In the genomic region with DNA sequence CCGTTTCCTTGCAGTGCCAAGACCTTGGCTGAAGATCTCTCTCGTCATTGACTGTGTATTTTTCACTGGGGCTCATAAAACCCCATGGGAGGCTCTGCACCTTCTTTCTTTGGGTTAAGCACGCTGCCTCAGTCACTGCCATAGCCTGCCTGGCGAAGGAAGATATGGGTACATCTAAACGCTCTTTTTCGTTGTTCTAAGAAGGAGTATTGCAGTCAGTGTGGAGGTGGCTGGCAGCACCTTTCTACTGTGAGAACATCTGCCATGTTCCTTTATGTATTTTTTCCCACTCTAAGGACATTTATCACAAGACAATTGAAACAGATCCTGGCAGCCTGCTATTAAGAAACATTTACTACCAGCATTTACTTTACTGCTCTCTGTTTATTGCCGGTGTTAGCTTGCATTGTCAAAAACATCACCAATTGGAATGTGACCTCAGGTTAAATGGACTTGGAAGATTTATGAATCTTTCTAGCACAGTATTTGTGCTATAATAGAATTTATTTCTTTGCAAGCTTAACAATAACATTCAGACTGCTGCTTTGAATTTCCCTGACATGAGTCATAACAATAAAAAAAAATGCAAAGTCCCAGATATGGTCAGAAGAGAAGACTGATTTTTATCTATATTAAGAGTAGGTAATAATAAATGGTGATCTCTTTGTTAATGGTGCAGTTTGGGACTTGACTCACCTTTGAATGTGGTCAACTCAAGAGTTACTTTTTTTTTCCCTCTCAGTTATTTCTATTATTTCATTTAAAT, we compare ENCODE assay signal across 8 cellular contexts.
DNase-seq lines count a peak whose midpoint lies in the region; ATAC-seq and TF ChIP-seq lines count a peak whose summit lies in the region.

No MANE protein-coding gene starts in this region.

- in situ Hi-C loops in HAP-1 (cut with MboI; ENCODE audit: low sequenced_read_pairs): no loop called here

- no peak overlapping the region for H3K27ac ChIP-seq in A673 (ENCODE audit: low read depth, low read length, poor library complexity, severe bottlenecking)
- no peak overlapping the region for H3K27ac ChIP-seq in foreskin keratinocyte
- H3K27ac ChIP-seq in WERI-Rb-1: no peak overlapping the region
- no peak overlapping the region for H3K27ac ChIP-seq in lower lobe of right lung

- no TSS peak for BruUV-seq in A673 (replicated peaks; lab: Mats Ljungman, UMichigan)

- POLR2A ChIA-PET in A673 (lab: Charles Lee; ENCODE audit: low non-redundant PET): no interaction called here

- no peaks in the 10 kb centered on the region for H3K4me1 ChIP-seq in A673 (ENCODE audit: insufficient read depth, low read length, poor library complexity, severe bottlenecking)
- H3K4me1 ChIP-seq in HAP-1: peaks cover 17% of the 10 kb centered on the region
- peaks cover 8% of the 10 kb centered on the region for H3K4me1 ChIP-seq in foreskin keratinocyte
- H3K4me1 ChIP-seq in lower lobe of right lung: no peaks in the 10 kb centered on the region

- no peak for TF ChIP-seq CTCF in A673 (conservative IDR thresholded peaks at IDR 0.05; ENCODE audit: low read depth, low read length)
- TF ChIP-seq CTCF in foreskin keratinocyte (conservative IDR thresholded peaks at IDR 0.05): no peak
- no peak for TF ChIP-seq CTCF in WERI-Rb-1 (IDR thresholded peaks at IDR 0.05; ENCODE audit: low read depth, low read length)
- no peak for TF ChIP-seq CTCF in lower lobe of right lung (IDR thresholded peaks at IDR 0.05)

- intact Hi-C loops in A673 (cut with micrococcal nuclease; ENCODE audit: unreplicated experiment): no loop called here
- intact Hi-C loops in lower lobe of right lung (cut with DNase I): no loop called here

- CTCF ChIA-PET in A673 (lab: Charles Lee): no interaction called here

- H3K36me3 ChIP-seq in A673 (ENCODE audit: insufficient read depth, low read length, poor library complexity, severe bottlenecking) (no peaks in the 10 kb centered on the region), HAP-1 (replicated peaks) (no peaks in the 10 kb centered on the region), WERI-Rb-1 (peaks cover 7% of the 10 kb centered on the region), lower lobe of right lung (no peaks in the 10 kb centered on the region)

- H3K27me3 ChIP-seq in A673 (replicated peaks; ENCODE audit: insufficient read depth, low read depth, low read length, poor library complexity) (no peaks in the 10 kb centered on the region), HAP-1 (ENCODE audit: low read depth) (no peaks in the 10 kb centered on the region), foreskin keratinocyte (no peaks in the 10 kb centered on the region), WERI-Rb-1 (ENCODE audit: insufficient read depth, low read depth, severe bottlenecking) (no peaks in the 10 kb centered on the region), lower lobe of right lung (ENCODE audit: low read depth) (no peaks in the 10 kb centered on the region)

- ATAC-seq in foreskin keratinocyte (peak; percentile 83), HG03108 (IDR thresholded peaks at IDR 0.05; ENCODE audit: unreplicated experiment) (no peak), lower lobe of right lung (no peak)

- peak; percentile 19 for DNase-seq in A673 (ENCODE audit: low spot score)
- DNase-seq in HAP-1 (ENCODE audit: low spot score in 2 of 2): peak; percentile 47 to 92
- peak; percentile 10 for DNase-seq in NCI-H748 treated with DMSO at 0.1 percent for 48 hours (lab: John Stamatoyannopoulos, UW)
- peak; percentile 69 to 88 for DNase-seq in foreskin keratinocyte
- no peak for DNase-seq in WERI-Rb-1
- no peak for DNase-seq in T-helper 1 cell
- no peak for DNase-seq in lower lobe of right lung

- H3K4me3 ChIP-seq in A673 (ENCODE audit: low read depth, low read length, poor library complexity, severe bottlenecking) (no peak overlapping the region), HAP-1 (no peak overlapping the region), WERI-Rb-1 (ENCODE audit: low read depth, low read length) (no peak overlapping the region), lower lobe of right lung (no peak overlapping the region)

- H3K9me3 ChIP-seq in A673 (ENCODE audit: low read depth, low read length, poor library complexity, severe bottlenecking) (no peaks in the 10 kb centered on the region), HAP-1 (no peaks in the 10 kb centered on the region), WERI-Rb-1 (ENCODE audit: severe bottlenecking) (no peaks in the 10 kb centered on the region), lower lobe of right lung (no peaks in the 10 kb centered on the region)

Comparison
In these comparisons a context has a peak if more than half of its experiments do, and no peak if none do; other contexts are left out.
1. DNase-seq: peak in A673 (single experiment), HAP-1 (2 of 2), NCI-H748 treated with DMSO at 0.1 percent for 48 hours (single experiment) and foreskin keratinocyte (2 of 2); none in WERI-Rb-1 (single experiment), T-helper 1 cell (0 of 5) and lower lobe of right lung (single experiment).